Comparison of ENCODE assay signal across 9 cellular contexts in genomic region chr19:13841339-13842293, GRCh38. TPM values are rescaled to one million over a fixed set of nuclear protein-coding genes. Genes with fewer than 3 reads are reported as not detected.
DNase-seq lines count a peak whose midpoint lies in the region; ATAC-seq and TF ChIP-seq lines count a peak whose summit lies in the region.
"Had no signal": no experiment of that assay in that cellular context is flagged by ENCODE, and none has a peak within 500 bp of the region (broad histone marks: within the 10 kb centered on the region; RNA-seq: fewer than 3 reads in every experiment).

No MANE protein-coding gene starts in this region.

- TF ChIP-seq CTCF in mesothelial cell of epicardium (IDR thresholded peaks at IDR 0.05; ENCODE audit: unreplicated experiment), result no peak

- no peaks in the 10 kb centered on the region for H3K9me3 ChIP-seq in effector memory CD4-positive, alpha-beta T cell (ENCODE audit: control insufficient read depth, low read length)
- H3K9me3 ChIP-seq in aorta (ENCODE audit: control insufficient read depth, low read length), result no peaks in the 10 kb centered on the region

- H3K27me3 ChIP-seq in H7 (ENCODE audit: control insufficient read depth, insufficient read depth, low read length), result no peaks in the 10 kb centered on the region
- H3K27me3 ChIP-seq in effector memory CD4-positive, alpha-beta T cell (replicated peaks; ENCODE audit: control insufficient read depth, insufficient read depth, low read length, poor library complexity, severe bottlenecking), result no peaks in the 10 kb centered on the region
- H3K27me3 ChIP-seq in aorta (ENCODE audit: control insufficient read depth in 1 of 2, insufficient read depth in 2 of 2, low read length in 1 of 2), result no peaks in the 10 kb centered on the region

- H3K27ac ChIP-seq in effector memory CD4-positive, alpha-beta T cell (ENCODE audit: insufficient read depth, low read length, poor library complexity, severe bottlenecking), result peak overlapping the region; percentile 99
- H3K27ac ChIP-seq in aorta (ENCODE audit: low read depth in 1 of 2, low read length in 2 of 2), result peak overlapping the region; percentile 89 to 91

- ATAC-seq in aorta (ENCODE audit: low FRiP score), result peak; percentile 3
- no peak for ATAC-seq in GM19452 (IDR thresholded peaks at IDR 0.05; ENCODE audit: unreplicated experiment)

- H3K4me3 ChIP-seq in H7 (ENCODE audit: insufficient read depth, low read depth, low read length) (peak overlapping the region; percentile 77), aorta (ENCODE audit: low read length in 2 of 2) (peak overlapping the region; percentile 73 to 93)
- peak overlapping the region; percentile 88 for H3K4me3 ChIP-seq in effector memory CD4-positive, alpha-beta T cell (ENCODE audit: insufficient read depth, low read depth, low read length, poor library complexity, severe bottlenecking)

- H3K9me3 Mint-ChIP-seq in T-helper 1 cell treated with Interleukin-12 subunit alpha and Interleukin-12 subunit beta and Interleukin-4 antibody, amounts not matched to agents 30 μg/mL and 1 μg/mL, for 36 hours, result no peaks in the 10 kb centered on the region
- no peaks in the 10 kb centered on the region for H3K9me3 Mint-ChIP-seq in mesothelial cell of epicardium

- DNase-seq in H7, result peak; percentile 69
- peak in 2 of 3 donors; percentile 33 to 37 for DNase-seq in effector memory CD4-positive, alpha-beta T cell
- no peak for DNase-seq in mesothelial cell of epicardium (ENCODE audit: low spot score in 2 of 2, unreplicated experiment in 2 of 2)
- DNase-seq in aorta, result peak; percentile 80 to 89
- no peak for DNase-seq in NCI-H2029 treated with DMSO at 0.1 percent for 48 hours (lab: John Stamatoyannopoulos, UW)
- DNase-seq in retina, result no peak

- H3K27ac Mint-ChIP-seq in T-helper 1 cell treated with Interleukin-12 subunit alpha and Interleukin-12 subunit beta and Interleukin-4 antibody, amounts not matched to agents 30 μg/mL and 1 μg/mL, for 36 hours, result peak overlapping the region; percentile 92
- peak overlapping the region; percentile 87 for H3K27ac Mint-ChIP-seq in mesothelial cell of epicardium

- intact Hi-C loops in aorta (cut with DNase I), result loop anchor here (5.0 to 10.0 kb wide), 2 partner anchors 689 to 1047 kb away; partner anchors contain the start of genes JUNB (in 2 of the 2), IER2 (in 1 of the 2) and STX10 (in 1 of the 2)

- peaks cover 13% of the 10 kb centered on the region for H3K36me3 Mint-ChIP-seq in T-helper 1 cell treated with Interleukin-12 subunit alpha and Interleukin-12 subunit beta and Interleukin-4 antibody, amounts not matched to agents 30 μg/mL and 1 μg/mL, for 36 hours (ENCODE audit: low read depth)
- no peaks in the 10 kb centered on the region for H3K36me3 Mint-ChIP-seq in mesothelial cell of epicardium

- H3K36me3 ChIP-seq in H7 (replicated peaks; ENCODE audit: control insufficient read depth, insufficient read depth, low read length), result no peaks in the 10 kb centered on the region
- H3K36me3 ChIP-seq in effector memory CD4-positive, alpha-beta T cell (ENCODE audit: control insufficient read depth, insufficient read depth, low read length), result no peaks in the 10 kb centered on the region
- no peaks in the 10 kb centered on the region for H3K36me3 ChIP-seq in aorta (ENCODE audit: control insufficient read depth in 1 of 2, insufficient read depth in 2 of 2, low read length in 1 of 2)

- H3K27me3 Mint-ChIP-seq in T-helper 1 cell treated with Interleukin-12 subunit alpha and Interleukin-12 subunit beta and Interleukin-4 antibody, amounts not matched to agents 30 μg/mL and 1 μg/mL, for 36 hours (ENCODE audit: low read depth), result no peaks in the 10 kb centered on the region
- H3K27me3 Mint-ChIP-seq in mesothelial cell of epicardium (ENCODE audit: low read depth), result no peaks in the 10 kb centered on the region

- 1% methylated on average over 23 to 24 of the region's 24 CpGs for WGBS in aorta, 2 donors

- peak overlapping the region; percentile 93 for H3K4me3 Mint-ChIP-seq in T-helper 1 cell treated with Interleukin-12 subunit alpha and Interleukin-12 subunit beta and Interleukin-4 antibody, amounts not matched to agents 30 μg/mL and 1 μg/mL, for 36 hours
- peak overlapping the region; percentile 84 for H3K4me3 Mint-ChIP-seq in mesothelial cell of epicardium

- H3K4me1 Mint-ChIP-seq in T-helper 1 cell treated with Interleukin-12 subunit alpha and Interleukin-12 subunit beta and Interleukin-4 antibody, amounts not matched to agents 30 μg/mL and 1 μg/mL, for 36 hours (ENCODE audit: low read depth), result peaks cover 46% of the 10 kb centered on the region
- H3K4me1 Mint-ChIP-seq in mesothelial cell of epicardium, result peaks cover 45% of the 10 kb centered on the region

- peaks cover 85% of the 10 kb centered on the region for H3K4me1 ChIP-seq in effector memory CD4-positive, alpha-beta T cell (ENCODE audit: control insufficient read depth, insufficient read depth, low read length, poor library complexity, severe bottlenecking)
- no peaks in the 10 kb centered on the region for H3K4me1 ChIP-seq in aorta (ENCODE audit: control insufficient read depth in 1 of 2, insufficient read depth in 2 of 2, low read length in 2 of 2)

RNA-seq across cellular contexts. Expression of gene NANOS3, which starts 35.3 kb away (rescaled TPM):
- not detected in 2 replicates for total RNA-seq in H7 (2014; rRNA removed; shearing (Covaris generic))
- total RNA-seq in mesothelial cell of epicardium (4.9 to 8.6 TPM (median 8.2 TPM) in 3 replicates), aorta (1 to 10 TPM in 1 of 2 donors, not detected in 1; 1.0 TPM)
- 1 to 10 TPM in 1 of 2 donors, not detected in 1; 2.5 TPM for polyA plus RNA-seq in aorta
- total RNA-seq: subcutaneous adipose tissue had no signal

RNA-seq across cellular contexts. Expression of gene ZSWIM4, which starts 46.4 kb away (rescaled TPM):
- 18.3 and 21.5 TPM in 2 replicates for total RNA-seq in H7 (2014; rRNA removed; shearing (Covaris generic))
- total RNA-seq in mesothelial cell of epicardium, result 21.5 to 23.6 TPM (median 22.7 TPM) in 3 replicates
- total RNA-seq in aorta, result 10 to 100 TPM; 11.2 to 12.1 TPM
- 1 to 10 TPM; 2.5 to 3.1 TPM for polyA plus RNA-seq in aorta

Comparison
In these comparisons a context has a peak if more than half of its experiments do, and no peak if none do; other contexts are left out.
1. DNase-seq: peak in H7 (single experiment), effector memory CD4-positive, alpha-beta T cell (2 of 3) and aorta (2 of 2); none in mesothelial cell of epicardium (0 of 2), NCI-H2029 treated with DMSO at 0.1 percent for 48 hours (single experiment) and retina (single experiment).
2. Peak in every context shown above with its lines, with median percentiles within 50 percentile points of each other: H3K4me3 ChIP-seq.